Comparison of ENCODE assay signal across 11 cellular contexts in genomic region chr2:54983345-54984235, GRCh38.
DNase-seq lines count a peak whose midpoint lies in the region; ATAC-seq and TF ChIP-seq lines count a peak whose summit lies in the region.
"Had no signal": no experiment of that assay in that cellular context is flagged by ENCODE, and none has a peak within 500 bp of the region (broad histone marks: within the 10 kb centered on the region; RNA-seq: fewer than 3 reads in every experiment).

No MANE protein-coding gene starts in this region.

- H3K36me3 ChIP-seq in GM23248 (ENCODE audit: low read depth) (peaks cover 56% of the 10 kb centered on the region), RWPE2 (ENCODE audit: low read depth) (peaks cover 84% of the 10 kb centered on the region)

- TF ChIP-seq CTCF in RWPE2 (IDR thresholded peaks at IDR 0.05; ENCODE audit: poor library complexity, severe bottlenecking) (no peak), omental fat pad (IDR thresholded peaks at IDR 0.05) (no peak)

- H3K4me1 ChIP-seq in GM23248 (ENCODE audit: insufficient read depth) (peaks cover 70% of the 10 kb centered on the region), RWPE2 (ENCODE audit: insufficient read depth, poor library complexity, severe bottlenecking) (peaks cover 74% of the 10 kb centered on the region)
- H3K4me1 ChIP-seq: testis had no signal

- H3K9ac ChIP-seq in GM23248 = no peak overlapping the region

- peaks cover 65% of the 10 kb centered on the region for H4K20me1 ChIP-seq in GM23248 (ENCODE audit: insufficient read depth)

- H3K79me2 ChIP-seq in GM23248 (ENCODE audit: insufficient read depth) = peaks cover 100% of the 10 kb centered on the region

- ATAC-seq in RWPE2 (ENCODE audit: low read depth) (peak; percentile 88), omental fat pad (ENCODE audit: low FRiP score) (peak; percentile 61), GM18907 (IDR thresholded peaks at IDR 0.05; ENCODE audit: unreplicated experiment) (no peak), GM21423 (IDR thresholded peaks at IDR 0.05; ENCODE audit: unreplicated experiment) (no peak)

- peak overlapping the region; percentile 64 for H3K4me2 ChIP-seq in GM23248 (ENCODE audit: unreplicated experiment)

- H2AFZ ChIP-seq in GM23248 = no peak overlapping the region

- H3K9me3 ChIP-seq in GM23248 (ENCODE audit: low read depth) (no peaks in the 10 kb centered on the region), RWPE2 (ENCODE audit: severe bottlenecking) (no peaks in the 10 kb centered on the region)
- H3K9me3 ChIP-seq: testis had no signal

- in situ Hi-C loops in GM23248 (cut with MboI) = no loop called here

- H3K9me2 ChIP-seq in GM23248 (ENCODE audit: insufficient read depth) = no peaks in the 10 kb centered on the region

- H3F3A ChIP-seq in GM23248 (ENCODE audit: insufficient read depth) = peaks cover 86% of the 10 kb centered on the region

- H3K4me3 ChIP-seq in GM23248 (peak overlapping the region; percentile 18; the same call in 1 of the 2 replicates), RWPE2 (ENCODE audit: severe bottlenecking) (no peak overlapping the region)
- H3K4me3 ChIP-seq: testis had no signal

- DNase-seq in GM23248 (peak; percentile 73), RWPE2 (ENCODE audit: low spot score) (no peak), epithelial cell of prostate (ENCODE audit: low read depth, low spot score) (peak; percentile 29), omental fat pad (ENCODE audit: low spot score) (no peak), T-helper 1 cell (no peak), amniotic stem cell (lab: John Stamatoyannopoulos, UW) (no peak)
- DNase-seq: NCI-H1930; stimulated activated CD4-positive, alpha-beta T cell treated with anti-CD3 and anti-CD28 coated beads, Interleukin-2, amount 100 ng/mL, for 48 hours; testis had no signal

- H3K27ac ChIP-seq in GM23248 = peak overlapping the region; percentile 50
- peak overlapping the region; percentile 78 for H3K27ac ChIP-seq in RWPE2 (ENCODE audit: poor library complexity, severe bottlenecking)
- H3K27ac ChIP-seq in epithelial cell of prostate = peak overlapping the region; percentile 55
- H3K27ac ChIP-seq: testis had no signal

- WGBS in GM23248 (ENCODE audit: low coverage in 1 of 2, low lambda C conversion rate in 2 of 2, missing lambda C conversion rate in 2 of 2), 2 experiments = 10 to 19% methylated on average over 3 of the region's 3 CpGs

- no peaks in the 10 kb centered on the region for H3K27me3 ChIP-seq in GM23248 (replicated peaks; ENCODE audit: insufficient read depth)
- no peaks in the 10 kb centered on the region for H3K27me3 ChIP-seq in RWPE2 (ENCODE audit: insufficient read depth, poor library complexity, severe bottlenecking)
- H3K27me3 ChIP-seq: testis had no signal

Comparison
In these comparisons a context has a peak if more than half of its experiments do, and no peak if none do; other contexts are left out.
1. DNase-seq: peak in GM23248 (single experiment) and epithelial cell of prostate (single experiment); none in RWPE2 (single experiment), omental fat pad (single experiment), T-helper 1 cell (0 of 5) and amniotic stem cell (single experiment).
2. ATAC-seq: peak in RWPE2 (single experiment) and omental fat pad (single experiment); none in GM18907 (single experiment) and GM21423 (single experiment).
3. Peak in every context shown above with its lines, with median percentiles within 50 percentile points of each other: H3K27ac ChIP-seq.